In the genomic region with DNA sequence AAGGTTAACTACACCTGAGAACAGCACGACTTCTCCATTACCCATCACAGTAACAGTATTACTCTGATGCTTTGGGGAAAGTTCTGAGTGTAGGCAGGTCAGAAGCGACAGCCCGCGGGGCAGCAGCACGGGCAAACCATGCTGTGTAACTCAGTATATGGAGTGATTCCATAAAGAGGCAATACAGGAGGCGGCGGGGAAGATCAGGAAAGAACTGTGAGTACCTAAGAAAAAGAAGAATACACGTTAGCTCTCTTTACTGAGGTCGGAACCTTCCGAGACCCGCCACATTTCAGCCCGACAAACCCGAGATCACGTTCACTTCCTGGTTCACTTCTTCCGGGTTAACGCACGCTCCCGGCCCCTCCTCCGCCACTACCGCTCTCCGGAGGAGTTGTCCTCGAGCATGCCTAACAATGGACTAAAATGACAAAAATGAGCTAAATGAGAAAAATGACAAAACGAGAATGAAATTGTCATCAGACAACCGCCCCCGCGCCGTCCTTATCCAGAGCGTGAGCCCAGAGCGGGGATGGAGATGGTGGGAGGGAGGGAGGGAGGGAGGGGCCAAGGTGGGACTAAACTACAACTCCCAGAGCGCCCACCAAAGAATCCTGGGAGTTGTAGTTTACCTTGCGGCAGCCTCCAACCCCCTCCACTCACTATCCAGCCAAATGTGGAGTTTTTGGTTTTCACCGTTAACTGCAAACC, we compare ENCODE assay signal across 1 cellular context.
TF ChIP-seq lines count a peak whose summit lies in the region.

A gene with protein sequence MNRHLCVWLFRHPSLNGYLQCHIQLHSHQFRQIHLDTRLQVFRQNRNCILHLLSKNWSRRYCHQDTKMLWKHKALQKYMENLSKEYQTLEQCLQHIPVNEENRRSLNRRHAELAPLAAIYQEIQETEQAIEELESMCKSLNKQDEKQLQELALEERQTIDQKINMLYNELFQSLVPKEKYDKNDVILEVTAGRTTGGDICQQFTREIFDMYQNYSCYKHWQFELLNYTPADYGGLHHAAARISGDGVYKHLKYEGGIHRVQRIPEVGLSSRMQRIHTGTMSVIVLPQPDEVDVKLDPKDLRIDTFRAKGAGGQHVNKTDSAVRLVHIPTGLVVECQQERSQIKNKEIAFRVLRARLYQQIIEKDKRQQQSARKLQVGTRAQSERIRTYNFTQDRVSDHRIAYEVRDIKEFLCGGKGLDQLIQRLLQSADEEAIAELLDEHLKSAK (minus strand): TSS at position 316 of the 711 bp plus-strand sequence. CDS start 2,669 bp downstream, outside the sequence.

TF ChIP-seq in HepG2, 621 proteins besides CTCF, POLR2A, EP300 and RAD21 (continued from another document and continues in another):
- no peak for TF ChIP-seq AFF4 (CRISPR knock-in tag; IDR thresholded peaks at IDR 0.05)
- TF ChIP-seq ZNF749 (CRISPR knock-in tag; IDR thresholded peaks at IDR 0.05; ENCODE audit: borderline replicate concordance) = peak; percentile 36; the same call in 1 of the 2 replicates
- no peak for TF ChIP-seq AGO2 (optimal IDR thresholded peaks at IDR 0.05; ENCODE audit: low read depth, low read length)
- no peak for TF ChIP-seq ZNF691 (CRISPR knock-in tag; IDR thresholded peaks at IDR 0.05; ENCODE audit: borderline replicate concordance, low read depth)
- no peak for TF ChIP-seq TAF15 (IDR thresholded peaks at IDR 0.05; ENCODE audit: low read depth, low read length, poor library complexity, severe bottlenecking)
- TF ChIP-seq ELF1 (CRISPR knock-in tag; IDR thresholded peaks at IDR 0.05) = peak; percentile 92
- TF ChIP-seq ZMAT3 (CRISPR knock-in tag; conservative IDR thresholded peaks at IDR 0.05) = no peak
- TF ChIP-seq FOXK1 (CRISPR knock-in tag; IDR thresholded peaks at IDR 0.05; ENCODE audit: borderline replicate concordance, low read depth) = peak; percentile 58; the same call in 1 of the 2 replicates
- peak; percentile 98 for TF ChIP-seq THAP11 (CRISPR knock-in tag; IDR thresholded peaks at IDR 0.05)
- TF ChIP-seq, protein P1, sequence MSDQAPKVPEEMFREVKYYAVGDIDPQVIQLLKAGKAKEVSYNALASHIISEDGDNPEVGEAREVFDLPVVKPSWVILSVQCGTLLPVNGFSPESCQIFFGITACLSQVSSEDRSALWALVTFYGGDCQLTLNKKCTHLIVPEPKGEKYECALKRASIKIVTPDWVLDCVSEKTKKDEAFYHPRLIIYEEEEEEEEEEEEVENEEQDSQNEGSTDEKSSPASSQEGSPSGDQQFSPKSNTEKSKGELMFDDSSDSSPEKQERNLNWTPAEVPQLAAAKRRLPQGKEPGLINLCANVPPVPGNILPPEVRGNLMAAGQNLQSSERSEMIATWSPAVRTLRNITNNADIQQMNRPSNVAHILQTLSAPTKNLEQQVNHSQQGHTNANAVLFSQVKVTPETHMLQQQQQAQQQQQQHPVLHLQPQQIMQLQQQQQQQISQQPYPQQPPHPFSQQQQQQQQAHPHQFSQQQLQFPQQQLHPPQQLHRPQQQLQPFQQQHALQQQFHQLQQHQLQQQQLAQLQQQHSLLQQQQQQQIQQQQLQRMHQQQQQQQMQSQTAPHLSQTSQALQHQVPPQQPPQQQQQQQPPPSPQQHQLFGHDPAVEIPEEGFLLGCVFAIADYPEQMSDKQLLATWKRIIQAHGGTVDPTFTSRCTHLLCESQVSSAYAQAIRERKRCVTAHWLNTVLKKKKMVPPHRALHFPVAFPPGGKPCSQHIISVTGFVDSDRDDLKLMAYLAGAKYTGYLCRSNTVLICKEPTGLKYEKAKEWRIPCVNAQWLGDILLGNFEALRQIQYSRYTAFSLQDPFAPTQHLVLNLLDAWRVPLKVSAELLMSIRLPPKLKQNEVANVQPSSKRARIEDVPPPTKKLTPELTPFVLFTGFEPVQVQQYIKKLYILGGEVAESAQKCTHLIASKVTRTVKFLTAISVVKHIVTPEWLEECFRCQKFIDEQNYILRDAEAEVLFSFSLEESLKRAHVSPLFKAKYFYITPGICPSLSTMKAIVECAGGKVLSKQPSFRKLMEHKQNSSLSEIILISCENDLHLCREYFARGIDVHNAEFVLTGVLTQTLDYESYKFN (CRISPR knock-in tag; conservative IDR thresholded peaks at IDR 0.05) = no peak
- TF ChIP-seq TAF1 (CRISPR knock-in tag; IDR thresholded peaks at IDR 0.05) = peak; percentile 68
- no peak for TF ChIP-seq ZBTB44 (CRISPR knock-in tag; IDR thresholded peaks at IDR 0.05)
- TF ChIP-seq DNMT3B (CRISPR knock-in tag; conservative IDR thresholded peaks at IDR 0.05) = no peak
- no peak for TF ChIP-seq KLF9 (CRISPR knock-in tag; IDR thresholded peaks at IDR 0.05; ENCODE audit: low read depth)
- no peak for TF ChIP-seq ZNF329 (CRISPR knock-in tag; IDR thresholded peaks at IDR 0.05; ENCODE audit: low read depth)
- TF ChIP-seq, protein P2, sequence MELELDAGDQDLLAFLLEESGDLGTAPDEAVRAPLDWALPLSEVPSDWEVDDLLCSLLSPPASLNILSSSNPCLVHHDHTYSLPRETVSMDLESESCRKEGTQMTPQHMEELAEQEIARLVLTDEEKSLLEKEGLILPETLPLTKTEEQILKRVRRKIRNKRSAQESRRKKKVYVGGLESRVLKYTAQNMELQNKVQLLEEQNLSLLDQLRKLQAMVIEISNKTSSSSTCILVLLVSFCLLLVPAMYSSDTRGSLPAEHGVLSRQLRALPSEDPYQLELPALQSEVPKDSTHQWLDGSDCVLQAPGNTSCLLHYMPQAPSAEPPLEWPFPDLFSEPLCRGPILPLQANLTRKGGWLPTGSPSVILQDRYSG (CRISPR knock-in tag; IDR thresholded peaks at IDR 0.05) = no peak
- TF ChIP-seq SMC3 (IDR thresholded peaks at IDR 0.05; ENCODE audit: low read length) = no peak
- TF ChIP-seq TCF7 (IDR thresholded peaks at IDR 0.05; ENCODE audit: low read depth) = no peak
- TF ChIP-seq ELF4 (CRISPR knock-in tag; IDR thresholded peaks at IDR 0.05; ENCODE audit: borderline replicate concordance) = 0 out of 2 replicates have a peak, but pooled peaks have one; percentile 78
- no peak for TF ChIP-seq ZNF567 (CRISPR knock-in tag; IDR thresholded peaks at IDR 0.05; ENCODE audit: borderline replicate concordance)
- TF ChIP-seq MXI1 (IDR thresholded peaks at IDR 0.05; ENCODE audit: borderline replicate concordance, low read depth, low read length) = peak; percentile 60; the same call in 1 of the 3 replicates
- no peak for TF ChIP-seq UBTF (CRISPR knock-in tag; IDR thresholded peaks at IDR 0.05)
- TF ChIP-seq TFDP1 (CRISPR knock-in tag; IDR thresholded peaks at IDR 0.05; ENCODE audit: borderline replicate concordance) = 0 out of 2 replicates have a peak, but pooled peaks have one; percentile 11
- TF ChIP-seq, protein P3, sequence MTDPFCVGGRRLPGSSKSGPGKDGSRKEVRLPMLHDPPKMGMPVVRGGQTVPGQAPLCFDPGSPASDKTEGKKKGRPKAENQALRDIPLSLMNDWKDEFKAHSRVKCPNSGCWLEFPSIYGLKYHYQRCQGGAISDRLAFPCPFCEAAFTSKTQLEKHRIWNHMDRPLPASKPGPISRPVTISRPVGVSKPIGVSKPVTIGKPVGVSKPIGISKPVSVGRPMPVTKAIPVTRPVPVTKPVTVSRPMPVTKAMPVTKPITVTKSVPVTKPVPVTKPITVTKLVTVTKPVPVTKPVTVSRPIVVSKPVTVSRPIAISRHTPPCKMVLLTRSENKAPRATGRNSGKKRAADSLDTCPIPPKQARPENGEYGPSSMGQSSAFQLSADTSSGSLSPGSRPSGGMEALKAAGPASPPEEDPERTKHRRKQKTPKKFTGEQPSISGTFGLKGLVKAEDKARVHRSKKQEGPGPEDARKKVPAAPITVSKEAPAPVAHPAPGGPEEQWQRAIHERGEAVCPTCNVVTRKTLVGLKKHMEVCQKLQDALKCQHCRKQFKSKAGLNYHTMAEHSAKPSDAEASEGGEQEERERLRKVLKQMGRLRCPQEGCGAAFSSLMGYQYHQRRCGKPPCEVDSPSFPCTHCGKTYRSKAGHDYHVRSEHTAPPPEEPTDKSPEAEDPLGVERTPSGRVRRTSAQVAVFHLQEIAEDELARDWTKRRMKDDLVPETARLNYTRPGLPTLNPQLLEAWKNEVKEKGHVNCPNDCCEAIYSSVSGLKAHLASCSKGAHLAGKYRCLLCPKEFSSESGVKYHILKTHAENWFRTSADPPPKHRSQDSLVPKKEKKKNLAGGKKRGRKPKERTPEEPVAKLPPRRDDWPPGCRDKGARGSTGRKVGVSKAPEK (CRISPR knock-in tag; IDR thresholded peaks at IDR 0.05; ENCODE audit: borderline replicate concordance) = no peak
- peak in 1 of 2 experiments; percentile 23; a peak in 1 of 4 replicates for TF ChIP-seq KLF16 (CRISPR knock-in tag; IDR thresholded peaks at IDR 0.05)
- TF ChIP-seq, protein P4, sequence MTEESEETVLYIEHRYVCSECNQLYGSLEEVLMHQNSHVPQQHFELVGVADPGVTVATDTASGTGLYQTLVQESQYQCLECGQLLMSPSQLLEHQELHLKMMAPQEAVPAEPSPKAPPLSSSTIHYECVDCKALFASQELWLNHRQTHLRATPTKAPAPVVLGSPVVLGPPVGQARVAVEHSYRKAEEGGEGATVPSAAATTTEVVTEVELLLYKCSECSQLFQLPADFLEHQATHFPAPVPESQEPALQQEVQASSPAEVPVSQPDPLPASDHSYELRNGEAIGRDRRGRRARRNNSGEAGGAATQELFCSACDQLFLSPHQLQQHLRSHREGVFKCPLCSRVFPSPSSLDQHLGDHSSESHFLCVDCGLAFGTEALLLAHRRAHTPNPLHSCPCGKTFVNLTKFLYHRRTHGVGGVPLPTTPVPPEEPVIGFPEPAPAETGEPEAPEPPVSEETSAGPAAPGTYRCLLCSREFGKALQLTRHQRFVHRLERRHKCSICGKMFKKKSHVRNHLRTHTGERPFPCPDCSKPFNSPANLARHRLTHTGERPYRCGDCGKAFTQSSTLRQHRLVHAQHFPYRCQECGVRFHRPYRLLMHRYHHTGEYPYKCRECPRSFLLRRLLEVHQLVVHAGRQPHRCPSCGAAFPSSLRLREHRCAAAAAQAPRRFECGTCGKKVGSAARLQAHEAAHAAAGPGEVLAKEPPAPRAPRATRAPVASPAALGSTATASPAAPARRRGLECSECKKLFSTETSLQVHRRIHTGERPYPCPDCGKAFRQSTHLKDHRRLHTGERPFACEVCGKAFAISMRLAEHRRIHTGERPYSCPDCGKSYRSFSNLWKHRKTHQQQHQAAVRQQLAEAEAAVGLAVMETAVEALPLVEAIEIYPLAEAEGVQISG (CRISPR knock-in tag; IDR thresholded peaks at IDR 0.05) = peak; percentile 90
- no peak for TF ChIP-seq HNRNPUL1 (IDR thresholded peaks at IDR 0.05; ENCODE audit: low read depth, low read length)
- TF ChIP-seq ZNF775 (CRISPR knock-in tag; IDR thresholded peaks at IDR 0.05; ENCODE audit: borderline replicate concordance) = no peak
